12 cellular contexts compared by ENCODE assay signal in the genomic region with DNA sequence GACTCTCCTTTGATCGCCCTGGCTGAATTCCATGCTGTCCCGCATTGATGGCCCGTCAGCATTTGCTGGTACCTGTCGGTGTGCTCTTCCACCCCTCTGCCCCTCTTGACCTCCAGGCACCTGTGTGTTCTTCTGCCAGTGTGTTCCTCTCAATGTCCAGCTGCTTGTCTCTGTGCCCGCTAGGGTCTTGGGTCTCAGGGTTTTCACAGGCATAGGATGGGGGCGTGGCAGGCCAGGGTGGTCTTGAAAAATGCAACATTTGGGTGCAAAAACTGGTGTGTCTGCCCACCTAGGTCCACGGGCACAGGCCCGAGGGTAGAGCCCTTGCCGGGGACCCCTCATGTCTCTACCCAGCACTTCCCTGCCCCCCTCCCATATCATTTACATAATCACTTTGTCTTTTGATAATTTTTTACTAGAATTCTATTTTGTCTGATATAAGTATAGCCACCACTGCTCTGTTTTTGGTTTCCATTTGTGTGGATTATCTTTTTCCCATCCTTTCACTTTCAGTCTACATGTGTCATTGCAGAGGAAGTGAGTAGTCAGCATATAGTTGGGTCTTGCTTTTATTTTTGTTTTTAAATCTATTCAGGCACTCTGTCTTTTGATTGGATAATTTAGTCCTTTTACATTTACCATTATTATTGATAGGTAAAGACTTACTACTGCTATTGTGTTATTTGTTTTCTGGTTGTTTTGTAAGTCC. TPM values are rescaled to one million over a fixed set of nuclear protein-coding genes. Genes with fewer than 3 reads are reported as not detected.
DNase-seq lines count a peak whose midpoint lies in the region; ATAC-seq and TF ChIP-seq lines count a peak whose summit lies in the region.
"Had no signal": no experiment of that assay in that cellular context is flagged by ENCODE, and none has a peak within 500 bp of the region (broad histone marks: within the 10 kb centered on the region; RNA-seq: fewer than 3 reads in every experiment).

No MANE protein-coding gene starts in this region.

- TF ChIP-seq CTCF in natural killer cell (IDR thresholded peaks at IDR 0.05): no peak

- peaks cover 0 to 8% of the 10 kb centered on the region in 2 donors for H3K9me3 Mint-ChIP-seq in natural killer cell

- no peaks in the 10 kb centered on the region for H3K27me3 Mint-ChIP-seq in natural killer cell (ENCODE audit: low read depth in 2 of 2)

- H3K36me3 Mint-ChIP-seq in natural killer cell: peaks cover 7% of the 10 kb centered on the region

- peak overlapping the region in 1 of 2 donors; percentile 35 for H3K27ac Mint-ChIP-seq in natural killer cell

- DNase-seq in natural killer cell (no peak), NCI-H2196 (lab: John Stamatoyannopoulos, UW; ENCODE audit: unreplicated experiment) (no peak), NCI-H2171 treated with DMSO at 0.1 percent for 48 hours (lab: John Stamatoyannopoulos, UW) (no peak)
- DNase-seq: activated CD4-positive, CD25-positive, alpha-beta regulatory T cell treated with anti-CD3 and anti-CD28 coated beads, Interleukin-2, amount 50 U/mL, for 72 hours; activated effector memory CD4-positive, alpha-beta T cell treated with Interleukin-2 at 50 U/mL for 16 hours; NCI-H1105; NCI-H446; testis had no signal

- H3K4me3 Mint-ChIP-seq in natural killer cell: no peak overlapping the region

- ATAC-seq in GM18909 (IDR thresholded peaks at IDR 0.05; ENCODE audit: poor library complexity, unreplicated experiment): peak; percentile 68
- ATAC-seq in GM21737 (IDR thresholded peaks at IDR 0.05; ENCODE audit: unreplicated experiment): peak; percentile 67
- peak; percentile 61 for ATAC-seq in HG03565 (IDR thresholded peaks at IDR 0.05; ENCODE audit: unreplicated experiment)
- peak in 2 of 3 donors; percentile 36 to 42 for ATAC-seq in natural killer cell
- ATAC-seq in HG03039 (IDR thresholded peaks at IDR 0.05; ENCODE audit: unreplicated experiment): no peak

- peaks cover 8 to 18% of the 10 kb centered on the region in 2 donors for H3K4me1 Mint-ChIP-seq in natural killer cell

- intact Hi-C loops in natural killer cell (cut with micrococcal nuclease): no loop called here

RNA-seq across cellular contexts. Expression of a gene that starts 46.6 kb away (rescaled TPM):
- total RNA-seq in natural killer cell: under 1 TPM in 2 of 3 donors, not detected in 1; 0.07 to 0.28 TPM
